In genomic region chr1:151945725-151946365, GRCh38 we compare ENCODE assay signal across 8 cellular contexts. TPM values are rescaled to one million over a fixed set of nuclear protein-coding genes. Genes with fewer than 3 reads are reported as not detected.
DNase-seq lines count a peak whose midpoint lies in the region; ATAC-seq lines count a peak whose summit lies in the region.

No MANE protein-coding gene starts in this region.

- H3K27me3 ChIP-seq in esophagus (ENCODE audit: control insufficient read depth in 1 of 2, insufficient read depth in 2 of 2, low read length in 2 of 2): no peaks in the 10 kb centered on the region

- peaks cover 25 to 37% of the 10 kb centered on the region in 2 donors for H3K4me1 Mint-ChIP-seq in natural killer cell treated with Interleukin-12 subunit alpha and Interleukin-12 subunit beta and Interleukin-15 and Interleukin-18, amount 100 ng/mL, for 72 hours (ENCODE audit: low read depth in 2 of 2)
- H3K4me1 Mint-ChIP-seq in stimulated activated naive CD8-positive, alpha-beta T cell treated with anti-CD3 and anti-CD28 coated beads, Interleukin-15, Interleukin-2, amounts not matched to agents 100 ng/mL and 50 ng/mL, for 24 hours (ENCODE audit: low read depth): peaks cover 59% of the 10 kb centered on the region

- peak overlapping the region; percentile 24 to 50 for H3K27ac ChIP-seq in esophagus (ENCODE audit: low read depth in 2 of 2, low read length in 1 of 2)

- DNase-seq in activated gamma-delta T cell treated with Interleukin-2 at 50 U/mL for 16 hours (peak; percentile 81), activated gamma-delta T cell (lab: John Stamatoyannopoulos, UW) (no peak), NOMO-1 treated with dmso at 0.1 percent for 144 hours (lab: John Stamatoyannopoulos, UW; ENCODE audit: unreplicated experiment) (peak; percentile 96)
- DNase-seq in activated CD8-positive, alpha-beta memory T cell treated with anti-CD3 and anti-CD28 coated beads, Interleukin-2, amount 50 U/mL, for 1 hour (ENCODE audit: extremely low read depth): peak; percentile 80
- DNase-seq in natural killer cell treated with Interleukin-12 subunit alpha and Interleukin-12 subunit beta and Interleukin-15 and Interleukin-18, amount 100 ng/mL, for 72 hours (ENCODE audit: low spot score): peak; percentile 79

- no peaks in the 10 kb centered on the region for H3K36me3 ChIP-seq in esophagus (ENCODE audit: control insufficient read depth in 2 of 2, insufficient read depth in 2 of 2, low read length in 1 of 2)

- ATAC-seq in natural killer cell treated with Interleukin-12 subunit alpha and Interleukin-12 subunit beta and Interleukin-15 and Interleukin-18, amount 100 ng/mL, for 72 hours: peak; percentile 85 to 88
- ATAC-seq in GM21390 (IDR thresholded peaks at IDR 0.05; ENCODE audit: unreplicated experiment): no peak

- peaks cover 3 to 9% of the 10 kb centered on the region in 2 donors for H3K4me1 ChIP-seq in esophagus (ENCODE audit: control insufficient read depth in 2 of 2, insufficient read depth in 2 of 2, low read length in 1 of 2)

- no peaks in the 10 kb centered on the region for H3K9me3 Mint-ChIP-seq in natural killer cell treated with Interleukin-12 subunit alpha and Interleukin-12 subunit beta and Interleukin-15 and Interleukin-18, amount 100 ng/mL, for 72 hours
- H3K9me3 Mint-ChIP-seq in stimulated activated naive CD8-positive, alpha-beta T cell treated with anti-CD3 and anti-CD28 coated beads, Interleukin-15, Interleukin-2, amounts not matched to agents 100 ng/mL and 50 ng/mL, for 24 hours: no peaks in the 10 kb centered on the region

- WGBS in esophagus, 2 donors: 14 to 29% methylated on average over 8 of the region's 8 CpGs

- H3K27me3 Mint-ChIP-seq in natural killer cell treated with Interleukin-12 subunit alpha and Interleukin-12 subunit beta and Interleukin-15 and Interleukin-18, amount 100 ng/mL, for 72 hours: peaks cover 0 to 3% of the 10 kb centered on the region in 2 donors
- no peaks in the 10 kb centered on the region for H3K27me3 Mint-ChIP-seq in stimulated activated naive CD8-positive, alpha-beta T cell treated with anti-CD3 and anti-CD28 coated beads, Interleukin-15, Interleukin-2, amounts not matched to agents 100 ng/mL and 50 ng/mL, for 24 hours

- peak overlapping the region; percentile 80 for H3K4me3 Mint-ChIP-seq in natural killer cell treated with Interleukin-12 subunit alpha and Interleukin-12 subunit beta and Interleukin-15 and Interleukin-18, amount 100 ng/mL, for 72 hours
- peak overlapping the region; percentile 76 for H3K4me3 Mint-ChIP-seq in stimulated activated naive CD8-positive, alpha-beta T cell treated with anti-CD3 and anti-CD28 coated beads, Interleukin-15, Interleukin-2, amounts not matched to agents 100 ng/mL and 50 ng/mL, for 24 hours

- no peaks in the 10 kb centered on the region for H3K36me3 Mint-ChIP-seq in natural killer cell treated with Interleukin-12 subunit alpha and Interleukin-12 subunit beta and Interleukin-15 and Interleukin-18, amount 100 ng/mL, for 72 hours
- H3K36me3 Mint-ChIP-seq in stimulated activated naive CD8-positive, alpha-beta T cell treated with anti-CD3 and anti-CD28 coated beads, Interleukin-15, Interleukin-2, amounts not matched to agents 100 ng/mL and 50 ng/mL, for 24 hours (ENCODE audit: low read depth): no peaks in the 10 kb centered on the region

- no peaks in the 10 kb centered on the region for H3K9me3 ChIP-seq in esophagus (ENCODE audit: control insufficient read depth in 2 of 2, insufficient read depth in 1 of 2, low read depth in 1 of 2, low read length in 1 of 2)

- no peak overlapping the region for H3K4me3 ChIP-seq in esophagus (ENCODE audit: low read depth in 1 of 2, low read length in 2 of 2)

- H3K27ac Mint-ChIP-seq in natural killer cell treated with Interleukin-12 subunit alpha and Interleukin-12 subunit beta and Interleukin-15 and Interleukin-18, amount 100 ng/mL, for 72 hours: peak overlapping the region; percentile 88 to 90
- H3K27ac Mint-ChIP-seq in stimulated activated naive CD8-positive, alpha-beta T cell treated with anti-CD3 and anti-CD28 coated beads, Interleukin-15, Interleukin-2, amounts not matched to agents 100 ng/mL and 50 ng/mL, for 24 hours: peak overlapping the region; percentile 97

RNA-seq across cellular contexts. Expression of gene THEM4, which starts 36.5 kb away (rescaled TPM):
- polyA plus RNA-seq in esophagus: 1 to 10 TPM; 5.5 to 7.2 TPM
- total RNA-seq in natural killer cell treated with Interleukin-12 subunit alpha and Interleukin-12 subunit beta and Interleukin-15 and Interleukin-18, amount 100 ng/mL, for 72 hours: 10 to 100 TPM; 17.0 to 19.6 TPM

RNA-seq across cellular contexts. Expression of gene S100A10, which starts 47.8 kb away (rescaled TPM):
- 1,000 to 10,000 TPM; 1,247 to 2,455 TPM for polyA plus RNA-seq in esophagus
- total RNA-seq in natural killer cell treated with Interleukin-12 subunit alpha and Interleukin-12 subunit beta and Interleukin-15 and Interleukin-18, amount 100 ng/mL, for 72 hours: 100 to 1,000 TPM; 152 to 263 TPM
